23 cellular contexts compared by ENCODE assay signal in the genomic region with DNA sequence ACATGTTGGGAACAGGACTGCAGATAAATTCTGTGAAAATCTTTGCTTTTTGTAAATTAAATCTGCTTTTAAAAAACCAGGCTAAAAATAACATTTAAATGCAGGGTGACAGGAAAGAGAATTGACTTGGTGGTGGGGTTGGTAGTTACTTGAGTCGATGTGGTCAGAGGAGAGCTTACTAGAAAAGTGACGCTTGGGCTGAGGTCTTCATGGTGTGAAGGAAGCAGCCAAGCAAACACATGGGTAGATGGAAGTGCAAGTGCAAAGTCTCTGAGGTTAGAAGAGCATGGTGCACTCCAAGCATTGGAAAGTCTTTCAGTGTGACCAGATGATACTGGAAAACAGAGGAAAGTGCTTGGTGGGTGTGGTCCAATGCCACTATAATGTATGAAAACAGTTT.
"Had no signal": no experiment of that assay in that cellular context is flagged by ENCODE, and none has a peak within 500 bp of the region (broad histone marks: within the 10 kb centered on the region; RNA-seq: fewer than 3 reads in every experiment).

No MANE protein-coding gene starts in this region.

- H3K36me3 Mint-ChIP-seq: activated naive CD4-positive, alpha-beta T cell treated with anti-CD3 and anti-CD28 coated beads, Interleukin-2, amount 50 U/mL, for 24 hours; mesothelial cell of epicardium; WTC11 had no signal

- H3K9me3 Mint-ChIP-seq: activated naive CD4-positive, alpha-beta T cell treated with anti-CD3 and anti-CD28 coated beads, Interleukin-2, amount 50 U/mL, for 24 hours; activated T-cell treated with anti-CD3 and anti-CD28 coated beads, Interleukin-2, amount 50 U/mL, for 72 hours; mesothelial cell of epicardium; nephron; stimulated activated naive CD8-positive, alpha-beta T cell treated with anti-CD3 and anti-CD28 coated beads, Interleukin-15, amount 100 ng/mL, for 72 hours; T-helper 1 cell treated with Interleukin-12 subunit alpha and Interleukin-12 subunit beta and Interleukin-4 antibody, amounts not matched to agents 30 μg/mL and 1 μg/mL, for 36 hours; WTC11 had no signal

- H3K4me3 ChIP-seq: body of pancreas, left lung, ovary, prostate gland, tibial nerve had no signal

- H3K4me3 Mint-ChIP-seq: activated naive CD4-positive, alpha-beta T cell treated with anti-CD3 and anti-CD28 coated beads, Interleukin-2, amount 50 U/mL, for 24 hours; activated T-cell treated with anti-CD3 and anti-CD28 coated beads, Interleukin-2, amount 50 U/mL, for 72 hours; mesothelial cell of epicardium; nephron; stimulated activated naive CD8-positive, alpha-beta T cell treated with anti-CD3 and anti-CD28 coated beads, Interleukin-15, amount 100 ng/mL, for 72 hours; T-helper 1 cell treated with Interleukin-12 subunit alpha and Interleukin-12 subunit beta and Interleukin-4 antibody, amounts not matched to agents 30 μg/mL and 1 μg/mL, for 36 hours; WTC11 had no signal

- H3K36me3 ChIP-seq: left lung, neutrophil, ovary, prostate gland, tibial nerve had no signal

- H3K27ac ChIP-seq: body of pancreas, left lung, neutrophil, ovary, prostate gland, tibial nerve had no signal

- H3K27me3 ChIP-seq: body of pancreas, left lung, ovary, tibial nerve had no signal

- H3K4me1 ChIP-seq: body of pancreas, left lung, prostate gland had no signal

- DNase-seq: activated effector memory CD4-positive, alpha-beta T cell treated with Interleukin-2 at 50 U/mL for 16 hours; activated T-cell treated with anti-CD3 and anti-CD28 coated beads, Interleukin-2, amount 50 U/mL, for 72 hours; anterior cingulate cortex; body of pancreas; dermis blood vessel endothelial cell; effector CD8-positive, alpha-beta T cell; foreskin melanocyte; kidney glomerular epithelial cell; left lung; ovary; right cardiac atrium; stimulated activated CD4-positive, alpha-beta T cell treated with anti-CD3 and anti-CD28 coated beads, Interleukin-4, amount 100 ng/mL, for 4 hours; stimulated activated naive CD8-positive, alpha-beta T cell treated with anti-CD3 and anti-CD28 coated beads, Interleukin-15, amount 100 ng/mL, for 72 hours; T1000 had no signal

- H3K4me1 Mint-ChIP-seq: activated naive CD4-positive, alpha-beta T cell treated with anti-CD3 and anti-CD28 coated beads, Interleukin-2, amount 50 U/mL, for 24 hours had no signal

- ATAC-seq: body of pancreas; esophagus mucosa; left lung; right cardiac atrium; stimulated activated naive CD8-positive, alpha-beta T cell treated with anti-CD3 and anti-CD28 coated beads, Interleukin-15, amount 100 ng/mL, for 72 hours; WTC11 had no signal

- H3K27ac Mint-ChIP-seq: activated naive CD4-positive, alpha-beta T cell treated with anti-CD3 and anti-CD28 coated beads, Interleukin-2, amount 50 U/mL, for 24 hours; activated T-cell treated with anti-CD3 and anti-CD28 coated beads, Interleukin-2, amount 50 U/mL, for 72 hours; mesothelial cell of epicardium; T-helper 1 cell treated with Interleukin-12 subunit alpha and Interleukin-12 subunit beta and Interleukin-4 antibody, amounts not matched to agents 30 μg/mL and 1 μg/mL, for 36 hours; WTC11 had no signal

- H3K9me3 ChIP-seq: body of pancreas, left lung, neutrophil, ovary, prostate gland, tibial nerve had no signal
